Comparison of ENCODE assay signal across 9 cellular contexts in genomic region chr2:55168221-55169154, GRCh38.
DNase-seq lines count a peak whose midpoint lies in the region; ATAC-seq and TF ChIP-seq lines count a peak whose summit lies in the region.
"Had no signal": no experiment of that assay in that cellular context is flagged by ENCODE, and none has a peak within 500 bp of the region (broad histone marks: within the 10 kb centered on the region; RNA-seq: fewer than 3 reads in every experiment).

No MANE protein-coding gene starts in this region.

- no peak overlapping the region for H3K4me3 Mint-ChIP-seq in T-cell

- H3K36me3 Mint-ChIP-seq in T-cell: no peaks in the 10 kb centered on the region

- H3K4me3 ChIP-seq in thoracic aorta: no peak overlapping the region
- H3K4me3 ChIP-seq: SK-N-MC had no signal

- H3K27me3 ChIP-seq in thoracic aorta (replicated peaks; ENCODE audit: insufficient read depth): no peaks in the 10 kb centered on the region

- no peak overlapping the region for H3K27ac ChIP-seq in C4-2B
- H3K27ac ChIP-seq in thoracic aorta: peak overlapping the region; percentile 44 to 56
- H3K27ac ChIP-seq: SK-N-MC had no signal

- ATAC-seq in GM18867 (IDR thresholded peaks at IDR 0.05; ENCODE audit: unreplicated experiment): peak; percentile 44
- ATAC-seq in T-cell (replicated peaks in 1 of 4): peak; percentile 59 to 73 (median 66)
- ATAC-seq in thoracic aorta (ENCODE audit: insufficient number of reproducible peaks, low FRiP score, low read depth): no peak

- TF ChIP-seq CTCF in C4-2B (conservative IDR thresholded peaks at IDR 0.05) (peak; percentile 65), thoracic aorta (IDR thresholded peaks at IDR 0.05) (peak; percentile 53)

- POLR2A ChIA-PET in T-cell (lab: Charles Lee): interaction anchor here (0.5 to 1.2 kb wide), 4 partner anchors 17 to 525 kb away, joined by 3 to 6 read pairs (median 4); no protein-coding TSS in a partner anchor

- H3K27ac Mint-ChIP-seq in T-cell: no peak overlapping the region

- CTCF ChIA-PET in T-cell (lab: Charles Lee): interaction anchor here (0.6 to 3.0 kb wide), 23 partner anchors 10 to 1326 kb away, joined by 3 to 32 read pairs (median 4); partner anchors contain the start of gene RTN4 (in 1 of the 2)

- no peaks in the 10 kb centered on the region for H3K9me3 Mint-ChIP-seq in T-cell

- H3K27me3 Mint-ChIP-seq in T-cell: no peaks in the 10 kb centered on the region

- no peaks in the 10 kb centered on the region for H3K36me3 ChIP-seq in thoracic aorta

- DNase-seq in NCI-H1092 treated with DMSO at 0.1 percent for 48 hours (lab: John Stamatoyannopoulos, UW) (peak; percentile 51), T-cell (peak in 28 of 34 experiments; percentile 4 to 45 (median 20)), dermis microvascular lymphatic vessel endothelial cell (ENCODE audit: low read depth in 2 of 2) (peak; percentile 70 to 84), lung microvascular endothelial cell (ENCODE audit: low read depth in 2 of 2) (peak; percentile 87 to 88), thoracic aorta (ENCODE audit: low spot score) (no peak), ecto neural progenitor cell (ENCODE audit: low spot score) (no peak)

- H3K9me3 ChIP-seq in thoracic aorta: no peaks in the 10 kb centered on the region

- H3K4me1 Mint-ChIP-seq in T-cell: peaks cover 0 to 4% (median 0%) of the 10 kb centered on the region in 3 donors

- peaks cover 9 to 50% of the 10 kb centered on the region in 2 donors for H3K4me1 ChIP-seq in thoracic aorta (ENCODE audit: control insufficient read depth in 1 of 2, low read depth in 2 of 2)

Comparison
In these comparisons a context has a peak if more than half of its experiments do, and no peak if none do; other contexts are left out.
1. DNase-seq: peak in NCI-H1092 treated with DMSO at 0.1 percent for 48 hours (single experiment), T-cell (28 of 34), dermis microvascular lymphatic vessel endothelial cell (2 of 2) and lung microvascular endothelial cell (2 of 2); none in thoracic aorta (single experiment) and ecto neural progenitor cell (single experiment).